Comparison of ENCODE assay signal across 10 cellular contexts in genomic region chr17:77464988-77465357, GRCh38.
DNase-seq lines count a peak whose midpoint lies in the region; ATAC-seq and TF ChIP-seq lines count a peak whose summit lies in the region.
"Had no signal": no experiment of that assay in that cellular context is flagged by ENCODE, and none has a peak within 500 bp of the region (broad histone marks: within the 10 kb centered on the region; RNA-seq: fewer than 3 reads in every experiment).

No MANE protein-coding gene starts in this region.

- H3K27me3 ChIP-seq in RWPE2 (ENCODE audit: insufficient read depth, poor library complexity, severe bottlenecking) (no peaks in the 10 kb centered on the region), fibroblast of lung (ENCODE audit: control insufficient read depth, insufficient read depth, low read length) (no peaks in the 10 kb centered on the region), spleen (replicated peaks in 1 of 7) (no peaks in the 10 kb centered on the region)
- H3K27me3 ChIP-seq: testis had no signal

- TF ChIP-seq POLR2A in spleen (IDR thresholded peaks at IDR 0.05) = no peak

- no peaks in the 10 kb centered on the region for H3K9me3 ChIP-seq in RWPE2 (ENCODE audit: severe bottlenecking)
- no peaks in the 10 kb centered on the region for H3K9me3 ChIP-seq in fibroblast of lung (ENCODE audit: control insufficient read depth, insufficient read depth, low read depth, low read length)
- H3K9me3 ChIP-seq in spleen = no peaks in the 10 kb centered on the region
- H3K9me3 ChIP-seq: testis had no signal

- CTCF ChIA-PET in activated CD4-positive, alpha-beta T cell treated with anti-CD3 and anti-CD28 coated beads, Interleukin-2, amount 10 ng/mL, durations not matched to agents 7 days and 5 days (lab: Charles Lee) = interaction anchor here (0.8 to 1.5 kb wide), 3 partner anchors 11 to 34 kb away, joined by 3 to 7 read pairs (median 3); no protein-coding TSS in a partner anchor

- WGBS in spleen, 5 donors = 71 to 84% (median 81%) methylated on average over 6 of the region's 6 CpGs

- H3K79me2 ChIP-seq in fibroblast of lung (ENCODE audit: control insufficient read depth, insufficient read depth, low read length) = peaks cover 91% of the 10 kb centered on the region

- DNase-seq in activated CD4-positive, alpha-beta T cell treated with anti-CD3 and anti-CD28 coated beads, Interleukin-2, amount 10 ng/mL, durations not matched to agents 7 days and 5 days = no peak
- DNase-seq in activated CD4-positive, alpha-beta T cell treated with anti-CD3 and anti-CD28 coated beads for 4 hours = no peak
- DNase-seq in RWPE2 (ENCODE audit: low spot score) (no peak), fibroblast of lung (ENCODE audit: low read depth in 2 of 2) (no peak), spleen (no peak), mucosa of gallbladder (ENCODE audit: low spot score) (no peak)
- DNase-seq in activated CD4-positive, CD25-positive, alpha-beta regulatory T cell (lab: John Stamatoyannopoulos, UW) = no peak
- DNase-seq: NCI-H524 treated with DMSO at 0.1 percent for 48 hours had no signal

- H3K9ac ChIP-seq in fibroblast of lung (ENCODE audit: insufficient read depth, low read length) = no peak overlapping the region

- no peak overlapping the region for H2AFZ ChIP-seq in fibroblast of lung (ENCODE audit: low read length)

- no peaks in the 10 kb centered on the region for H3K27me3 Mint-ChIP-seq in activated CD4-positive, alpha-beta T cell treated with anti-CD3 and anti-CD28 coated beads, Interleukin-2, amount 10 ng/mL, durations not matched to agents 7 days and 5 days

- H3K36me3 ChIP-seq in RWPE2 (ENCODE audit: low read depth) (peaks cover 19% of the 10 kb centered on the region), fibroblast of lung (ENCODE audit: control insufficient read depth, insufficient read depth, low read length) (peaks cover 5% of the 10 kb centered on the region), spleen (peaks cover 0 to 38% (median 0%) of the 10 kb centered on the region in 6 donors)

- no peaks in the 10 kb centered on the region for H3K9me3 Mint-ChIP-seq in activated CD4-positive, alpha-beta T cell treated with anti-CD3 and anti-CD28 coated beads, Interleukin-2, amount 10 ng/mL, durations not matched to agents 7 days and 5 days

- H4K20me1 ChIP-seq in fibroblast of lung (ENCODE audit: control insufficient read depth, extremely low read depth, insufficient read depth, low read length) = peaks cover 3% of the 10 kb centered on the region

- H3K4me3 ChIP-seq in RWPE2 (ENCODE audit: severe bottlenecking) (no peak overlapping the region), fibroblast of lung (replicated peaks in 1 of 4; ENCODE audit: control extremely low read depth in 1 of 4, insufficient read depth in 1 of 4, low read depth in 3 of 4, low read length in 4 of 4) (no peak overlapping the region), spleen (peak overlapping the region in 4 of 8 donors; percentile 6 to 60 (median 22))
- H3K4me3 ChIP-seq: testis had no signal

- no peak for TF ChIP-seq CTCF in RWPE2 (IDR thresholded peaks at IDR 0.05; ENCODE audit: poor library complexity, severe bottlenecking)
- TF ChIP-seq CTCF in fibroblast of lung (conservative IDR thresholded peaks at IDR 0.05 in 1 of 2, IDR thresholded peaks at IDR 0.05 in 1 of 2; ENCODE audit: low read depth in 1 of 2, low read length in 2 of 2) = no peak
- no peak for TF ChIP-seq CTCF in spleen (IDR thresholded peaks at IDR 0.05 in 8 of 11, conservative IDR thresholded peaks at IDR 0.05 in 3 of 11)

- H3K4me1 Mint-ChIP-seq in activated CD4-positive, alpha-beta T cell treated with anti-CD3 and anti-CD28 coated beads, Interleukin-2, amount 10 ng/mL, durations not matched to agents 7 days and 5 days = peaks cover 87% of the 10 kb centered on the region

- H3K4me1 ChIP-seq in RWPE2 (ENCODE audit: insufficient read depth, poor library complexity, severe bottlenecking) (peaks cover 19% of the 10 kb centered on the region), fibroblast of lung (ENCODE audit: control insufficient read depth, extremely low read depth, insufficient read depth, low read length) (peaks cover 19% of the 10 kb centered on the region), spleen (peaks cover 82 to 100% (median 96%) of the 10 kb centered on the region in 6 donors)

- intact Hi-C loops in spleen (cut with DNase I; ENCODE audit: low total_unique reads) = no loop called here

- peak overlapping the region; percentile 69 for H3K4me3 Mint-ChIP-seq in activated CD4-positive, alpha-beta T cell treated with anti-CD3 and anti-CD28 coated beads, Interleukin-2, amount 10 ng/mL, durations not matched to agents 7 days and 5 days

- ATAC-seq in RWPE2 (ENCODE audit: low read depth) (no peak), HG02759 (IDR thresholded peaks at IDR 0.05; ENCODE audit: unreplicated experiment) (no peak)

- no peak overlapping the region for H3K4me2 ChIP-seq in fibroblast of lung (ENCODE audit: extremely low read depth, insufficient read depth, low read length)

- POLR2A ChIA-PET in activated CD4-positive, alpha-beta T cell treated with anti-CD3 and anti-CD28 coated beads, Interleukin-2, amount 10 ng/mL, durations not matched to agents 7 days and 5 days (lab: Charles Lee) = no interaction called here

- peak overlapping the region; percentile 86 for H3K27ac Mint-ChIP-seq in activated CD4-positive, alpha-beta T cell treated with anti-CD3 and anti-CD28 coated beads, Interleukin-2, amount 10 ng/mL, durations not matched to agents 7 days and 5 days

- H3K27ac ChIP-seq in RWPE2 (ENCODE audit: poor library complexity, severe bottlenecking) (peak overlapping the region; percentile 75), fibroblast of lung (ENCODE audit: insufficient read depth, low read length) (peak overlapping the region; percentile 29), spleen (peak overlapping the region; percentile 66 to 97 (median 94))

- H3K36me3 Mint-ChIP-seq in activated CD4-positive, alpha-beta T cell treated with anti-CD3 and anti-CD28 coated beads, Interleukin-2, amount 10 ng/mL, durations not matched to agents 7 days and 5 days (ENCODE audit: low read depth) = peaks cover 73% of the 10 kb centered on the region

Comparison
In these comparisons a context has a peak if more than half of its experiments do, and no peak if none do; other contexts are left out.
1. H3K27ac ChIP-seq: peak in every context shown above with its lines; median percentile 94 in spleen; 75 in RWPE2; 29 in fibroblast of lung.